31 cellular contexts compared by ENCODE assay signal in the genomic region with DNA sequence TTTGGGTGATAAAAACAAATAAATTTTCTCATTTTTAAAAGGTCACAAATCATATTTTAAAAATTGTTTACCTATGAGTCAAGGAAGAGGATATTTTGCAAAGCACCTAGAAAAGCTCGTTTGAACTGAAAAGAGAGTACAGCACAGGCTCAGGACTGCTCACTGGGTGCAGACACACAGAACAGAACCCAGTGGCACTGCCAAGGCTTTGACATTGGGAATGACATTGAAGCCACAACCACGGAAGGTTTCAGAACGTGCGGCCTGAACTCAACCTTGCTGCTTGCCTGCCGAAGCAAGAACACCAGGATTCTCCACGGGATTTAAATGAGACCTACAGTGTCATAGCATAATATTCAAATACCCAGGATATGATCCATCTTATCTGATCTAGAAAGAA.
"Had no signal": no experiment of that assay in that cellular context is flagged by ENCODE, and none has a peak within 500 bp of the region (broad histone marks: within the 10 kb centered on the region; RNA-seq: fewer than 3 reads in every experiment).

No MANE protein-coding gene starts in this region.

- H3K27me3 ChIP-seq: adrenal gland, body of pancreas, colonic mucosa, foreskin keratinocyte had no signal

- H3K4me3 ChIP-seq: adrenal gland, body of pancreas, colonic mucosa, gastrocnemius medialis, heart right ventricle had no signal

- H3K36me3 ChIP-seq: adrenal gland, colonic mucosa, gastrocnemius medialis, heart right ventricle, WERI-Rb-1 had no signal

- DNase-seq: activated B cell treated with CpG ODN at 0.5 μM for 24 hours; activated CD4-positive, alpha-beta memory T cell treated with anti-CD3 and anti-CD28 coated beads for 36 hours; activated CD4-positive, alpha-beta T cell treated with anti-CD3 and anti-CD28 coated beads for 48 hours; activated CD8-positive, alpha-beta memory T cell treated with anti-CD3 and anti-CD28 coated beads, Interleukin-2, amount 10 ng/mL, durations not matched to agents 7 days and 5 days; activated CD8-positive, alpha-beta memory T cell treated with anti-CD3 and anti-CD28 coated beads, Interleukin-2, amount 50 U/mL, for 4 hours; activated CD8-positive, alpha-beta T cell treated with anti-CD3 and anti-CD28 coated beads, Interleukin-2, amount 10 ng/mL, durations not matched to agents 7 days and 5 days; activated effector memory CD4-positive, alpha-beta T cell treated with anti-CD3 and anti-CD28 coated beads, Interleukin-2, amount 50 U/mL, for 16 hours; activated naive CD4-positive, alpha-beta T cell treated with anti-CD3 and anti-CD28 coated beads for 36 hours; activated naive CD8-positive, alpha-beta T cell treated with anti-CD3 and anti-CD28 coated beads for 36 hours; activated naive CD8-positive, alpha-beta T cell treated with anti-CD3 and anti-CD28 coated beads, Interleukin-2, amount 50 U/mL, for 24 hours; activated T-cell treated with anti-CD3 and anti-CD28 coated beads, Interleukin-2, amount 50 U/mL, for 1 hour; activated T-cell treated with anti-CD3 and anti-CD28 coated beads, Interleukin-2, amount 50 U/mL, for 48 hours; adrenal gland; amygdala; aorta; body of pancreas; central memory CD4-positive, alpha-beta T cell; cerebellar nuclear complex; colonic mucosa; effector memory CD4-positive, alpha-beta T cell; endodermal cell; foreskin keratinocyte; gastrocnemius medialis; glutamatergic neuron; heart right ventricle; T-helper 1 cell; T-helper 17 cell; T1000; WERI-Rb-1 had no signal

- H3K27ac ChIP-seq: adrenal gland, body of pancreas, colonic mucosa, foreskin keratinocyte, gastrocnemius medialis, heart right ventricle, WERI-Rb-1 had no signal

- H3K4me1 ChIP-seq: adrenal gland, body of pancreas, colonic mucosa, foreskin keratinocyte, gastrocnemius medialis had no signal

- ATAC-seq: activated CD4-positive, CD25-positive, alpha-beta regulatory T cell treated with anti-CD3 and anti-CD28 coated beads, Interleukin-2, amount 50 U/mL, for 24 hours; activated CD8-positive, alpha-beta memory T cell treated with anti-CD3 and anti-CD28 coated beads, Interleukin-2, amount 10 ng/mL, durations not matched to agents 7 days and 5 days; activated CD8-positive, alpha-beta T cell treated with anti-CD3 and anti-CD28 coated beads, Interleukin-2, amount 10 ng/mL, durations not matched to agents 7 days and 5 days; activated naive CD8-positive, alpha-beta T cell treated with anti-CD3 and anti-CD28 coated beads, Interleukin-2, amount 50 U/mL, for 24 hours; body of pancreas; esophagus mucosa; foreskin keratinocyte; gastrocnemius medialis; T-helper 17 cell had no signal

- H3K9me3 ChIP-seq: adrenal gland, body of pancreas, colonic mucosa, gastrocnemius medialis had no signal
